In the genomic region with DNA sequence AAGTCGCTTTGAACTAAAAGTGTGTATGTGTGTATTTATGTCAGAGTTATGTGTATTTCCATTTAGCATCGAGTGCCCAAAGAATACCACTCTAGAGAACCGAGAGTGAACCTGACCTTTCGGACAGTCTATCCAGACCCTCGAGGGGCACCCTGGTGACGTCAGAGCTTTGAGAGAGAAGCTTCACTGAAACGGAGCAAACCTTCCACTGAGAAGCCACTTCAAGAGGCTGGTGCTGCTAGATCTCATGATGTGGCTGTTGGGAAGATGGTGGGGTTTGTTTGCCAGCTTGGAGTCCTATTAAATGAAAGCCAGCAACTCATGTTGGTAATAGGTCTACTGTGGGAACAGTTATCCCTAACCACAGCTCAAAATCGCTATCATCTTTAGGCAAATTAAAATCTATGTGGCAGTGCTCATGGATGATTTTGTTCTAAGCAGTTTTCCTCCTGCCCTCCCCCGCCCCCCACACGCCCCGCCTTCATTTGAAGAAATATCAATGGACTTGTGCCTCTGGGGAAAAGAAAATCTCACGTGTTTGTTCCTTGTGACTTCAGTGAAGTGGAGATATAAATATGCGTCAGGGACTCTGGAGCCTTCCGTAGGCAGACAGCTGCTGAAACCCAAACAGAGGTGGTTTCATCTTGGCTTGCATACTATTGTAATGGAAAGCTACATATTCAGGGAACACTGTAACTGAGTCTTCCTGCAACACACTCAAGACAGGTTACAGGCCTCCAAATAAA, we compare ENCODE assay signal across 9 cellular contexts. TPM values are rescaled to one million over a fixed set of nuclear protein-coding genes. Genes with fewer than 3 reads are reported as not detected.
DNase-seq lines count a peak whose midpoint lies in the region; ATAC-seq, FAIRE-seq and TF ChIP-seq lines count a peak whose summit lies in the region.
"Had no signal": no experiment of that assay in that cellular context is flagged by ENCODE, and none has a peak within 500 bp of the region (broad histone marks: within the 10 kb centered on the region; RNA-seq: fewer than 3 reads in every experiment).

No MANE protein-coding gene starts in this region.

- intact Hi-C loops in kidney (cut with DNase I): no loop called here

- H3K4me1 ChIP-seq in HUES64 (ENCODE audit: insufficient read depth, low read length): peaks cover 28% of the 10 kb centered on the region
- peaks cover under 1 to 4% of the 10 kb centered on the region in 2 donors for H3K4me1 ChIP-seq in kidney (ENCODE audit: control insufficient read depth in 1 of 2, insufficient read depth in 1 of 2, low read depth in 1 of 2, low read length in 2 of 2)
- peaks cover 17 to 48% (median 44%) of the 10 kb centered on the region in 5 donors for H3K4me1 ChIP-seq in subcutaneous abdominal adipose tissue (ENCODE audit: control insufficient read depth in 5 of 5, insufficient read depth in 5 of 5, low read length in 5 of 5)

- DNase-seq in cardiac fibroblast (ENCODE audit: low read depth in 2 of 2): peak; percentile 82 to 89
- no peak for DNase-seq in kidney
- DNase-seq in NOMO-1 treated with dmso at 0.1 percent for 144 hours (lab: John Stamatoyannopoulos, UW; ENCODE audit: unreplicated experiment): no peak
- no peak for DNase-seq in left lobe of liver (ENCODE audit: low spot score)
- no peak for DNase-seq in cortex of kidney (lab: John Stamatoyannopoulos, UW)

- H3K36me3 ChIP-seq in HUES64 (ENCODE audit: insufficient read depth, low read length): peaks cover 15% of the 10 kb centered on the region
- H3K36me3 ChIP-seq in kidney (ENCODE audit: control insufficient read depth in 1 of 2, insufficient read depth in 2 of 2, low read length in 2 of 2): peaks cover 8 to 31% of the 10 kb centered on the region in 2 donors
- peaks cover 15 to 45% (median 31%) of the 10 kb centered on the region in 5 donors for H3K36me3 ChIP-seq in subcutaneous abdominal adipose tissue (ENCODE audit: control insufficient read depth in 5 of 5, insufficient read depth in 5 of 5, low read length in 5 of 5)

- WGBS in HUES64: 90% methylated on average over 13 of the region's 14 CpGs

- FAIRE-seq in kidney (lab: Jason Lieb, UNC): no peak

- H3K9me3 ChIP-seq in HUES64 (ENCODE audit: insufficient read depth, low read depth, low read length) (no peaks in the 10 kb centered on the region), kidney (ENCODE audit: control insufficient read depth in 1 of 2, low read length in 2 of 2) (no peaks in the 10 kb centered on the region), subcutaneous abdominal adipose tissue (ENCODE audit: control insufficient read depth in 5 of 5, low read length in 5 of 5) (no peaks in the 10 kb centered on the region)

- H3K4me3 ChIP-seq in HUES64 (ENCODE audit: low read length): no peak overlapping the region
- H3K4me3 ChIP-seq in cardiac fibroblast (replicated peaks in 1 of 2; ENCODE audit: low read depth in 2 of 2, low read length in 2 of 2): no peak overlapping the region
- no peak overlapping the region for H3K4me3 ChIP-seq in kidney (ENCODE audit: low read length in 2 of 2)
- no peak overlapping the region for H3K4me3 ChIP-seq in subcutaneous abdominal adipose tissue (ENCODE audit: low read depth in 1 of 5, low read length in 5 of 5)
- H3K4me3 ChIP-seq: lung had no signal

- no peak overlapping the region for H3K9ac ChIP-seq in HUES64 (ENCODE audit: low read depth, low read length)
- no peak overlapping the region for H3K9ac ChIP-seq in kidney (ENCODE audit: low read length in 2 of 2)
- peak overlapping the region in 1 of 5 donors; percentile 22 for H3K9ac ChIP-seq in subcutaneous abdominal adipose tissue (ENCODE audit: low read length in 5 of 5)

- peak overlapping the region; percentile 48; the same call in 1 of the 2 replicates for H3K27ac ChIP-seq in HUES64 (ENCODE audit: low read depth, low read length)
- peak overlapping the region; percentile 58 to 66 for H3K27ac ChIP-seq in kidney (ENCODE audit: low read depth in 2 of 2, low read length in 2 of 2)
- H3K27ac ChIP-seq in subcutaneous abdominal adipose tissue (ENCODE audit: low read depth, low read length): peak overlapping the region; percentile 85

- no peak for TF ChIP-seq CTCF in cardiac fibroblast (IDR thresholded peaks at IDR 0.05; ENCODE audit: low read depth, low read length)
- no peak for TF ChIP-seq CTCF in kidney (IDR thresholded peaks at IDR 0.05; ENCODE audit: borderline replicate concordance, extremely low read depth, insufficient read depth)

- H3K27me3 ChIP-seq in HUES64 (ENCODE audit: insufficient read depth, low read length) (no peaks in the 10 kb centered on the region), subcutaneous abdominal adipose tissue (ENCODE audit: control insufficient read depth in 5 of 5, insufficient read depth in 4 of 5, low read length in 5 of 5) (no peaks in the 10 kb centered on the region)

- no peak for ATAC-seq in left lobe of liver
- no peak for ATAC-seq in HG02588 (IDR thresholded peaks at IDR 0.05; ENCODE audit: unreplicated experiment)

RNA-seq across cellular contexts. Expression of a gene that starts 22.4 kb away (rescaled TPM):
- 1.8 TPM for polyA plus RNA-seq in HUES64 (2013, experiment 1 of 2)
- polyA plus RNA-seq in HUES64 (2013, experiment 2 of 2): 3.1 TPM
- total RNA-seq in kidney (153 TPM), left lobe of liver (10.3 TPM)
- polyA plus RNA-seq in kidney (ENCODE audit: insufficient read depth, low read depth, low replicate concordance): 109 TPM

RNA-seq across cellular contexts. Expression of a gene that starts 39.4 kb away (rescaled TPM):
- 21.2 TPM for polyA plus RNA-seq in HUES64 (2013, experiment 1 of 2)
- 25.0 TPM for polyA plus RNA-seq in HUES64 (2013, experiment 2 of 2)
- total RNA-seq in kidney: 49.0 TPM
- polyA plus RNA-seq in kidney (ENCODE audit: insufficient read depth, low read depth, low replicate concordance): 23.8 TPM
- 14.6 TPM for total RNA-seq in left lobe of liver

Comparison
In these comparisons a context has a peak if more than half of its experiments do, and no peak if none do; other contexts are left out.
1. DNase-seq: peak in cardiac fibroblast (2 of 2); none in kidney (single experiment), NOMO-1 treated with dmso at 0.1 percent for 144 hours (single experiment), left lobe of liver (single experiment) and cortex of kidney (single experiment).
2. RNA of a gene that starts 22.4 kb away (total RNA-seq): 153 TPM in kidney (single experiment); 10.3 TPM in left lobe of liver (single experiment); every median in the first group is over 10 times any median in the second.
3. Peak in every context shown above with its lines, with median percentiles within 50 percentile points of each other: H3K27ac ChIP-seq.